ENCODE assay signal across 16 cellular contexts in the genomic region with DNA sequence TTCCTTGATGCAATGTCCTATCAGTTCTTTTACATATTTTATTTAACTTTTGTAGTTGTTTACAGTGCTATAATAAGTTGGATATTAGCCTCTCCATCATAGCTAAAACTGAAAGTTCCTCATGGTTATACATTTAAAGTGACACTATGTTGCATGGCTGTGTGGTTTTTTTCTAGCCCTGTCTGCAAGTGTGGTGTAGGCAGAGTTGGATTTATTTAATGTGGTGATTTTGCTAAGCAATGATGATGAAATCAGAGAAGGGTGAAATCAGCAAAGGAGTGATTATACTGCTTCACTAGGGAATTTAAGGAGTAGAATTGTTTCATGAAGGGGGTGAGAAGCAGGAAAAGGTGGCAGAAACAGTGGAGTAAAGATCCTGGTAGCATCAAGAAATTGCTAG. TPM values are rescaled to one million over a fixed set of nuclear protein-coding genes. Genes with fewer than 3 reads are reported as not detected.
DNase-seq lines count a peak whose midpoint lies in the region; ATAC-seq and TF ChIP-seq lines count a peak whose summit lies in the region.
"Had no signal": no experiment of that assay in that cellular context is flagged by ENCODE, and none has a peak within 500 bp of the region (broad histone marks: within the 10 kb centered on the region; RNA-seq: fewer than 3 reads in every experiment).

No MANE protein-coding gene starts in this region.

- no peak overlapping the region for H3K4me3 ChIP-seq in transverse colon
- H3K4me3 ChIP-seq: BLaER1 treated with 17β-estradiol and CSF1 and Interleukin-3, amounts not matched to agents 10 nM and 100 nM had no signal

- DNase-seq in activated naive CD4-positive, alpha-beta T cell treated with anti-CD3 and anti-CD28 coated beads, Interleukin-2, amount 10 ng/mL, durations not matched to agents 7 days and 5 days: no peak
- no peak for DNase-seq in activated naive CD8-positive, alpha-beta T cell treated with anti-CD3 and anti-CD28 coated beads for 36 hours
- DNase-seq in immature natural killer cell (no peak), Ammon's horn (ENCODE audit: low spot score) (no peak), transverse colon (no peak), kidney glomerular epithelial cell (lab: John Stamatoyannopoulos, UW) (no peak)
- DNase-seq in stimulated activated naive CD8-positive, alpha-beta T cell treated with anti-CD3 and anti-CD28 coated beads, Interleukin-15, amount 100 ng/mL, for 72 hours: no peak
- DNase-seq: DND-41, KG1, NCI-H1436 treated with DMSO at 0.1 percent for 48 hours, NCI-H2029 treated with DMSO at 0.1 percent for 48 hours, NCI-H2171 treated with DMSO at 0.1 percent for 48 hours, NCI-H748 treated with DMSO at 0.1 percent for 48 hours had no signal

- H3K36me3 ChIP-seq in transverse colon: peaks cover 0 to 8% (median 1%) of the 10 kb centered on the region in 4 donors

- no peaks in the 10 kb centered on the region for H3K9me3 Mint-ChIP-seq in activated naive CD4-positive, alpha-beta T cell treated with anti-CD3 and anti-CD28 coated beads, Interleukin-2, amount 50 U/mL, for 24 hours
- no peaks in the 10 kb centered on the region for H3K9me3 Mint-ChIP-seq in activated naive CD4-positive, alpha-beta T cell treated with anti-CD3 and anti-CD28 coated beads, Interleukin-2, amount 10 ng/mL, durations not matched to agents 7 days and 5 days
- no peaks in the 10 kb centered on the region for H3K9me3 Mint-ChIP-seq in activated naive CD8-positive, alpha-beta T cell treated with anti-CD3 and anti-CD28 coated beads for 36 hours
- no peaks in the 10 kb centered on the region for H3K9me3 Mint-ChIP-seq in immature natural killer cell
- no peaks in the 10 kb centered on the region for H3K9me3 Mint-ChIP-seq in stimulated activated naive CD8-positive, alpha-beta T cell treated with anti-CD3 and anti-CD28 coated beads, Interleukin-15, amount 100 ng/mL, for 72 hours

- ATAC-seq in stimulated activated naive CD8-positive, alpha-beta T cell treated with anti-CD3 and anti-CD28 coated beads, Interleukin-15, amount 100 ng/mL, for 72 hours: peak; percentile 80

- CTCF ChIA-PET in activated naive CD4-positive, alpha-beta T cell treated with anti-CD3 and anti-CD28 coated beads, Interleukin-2, amount 10 ng/mL, durations not matched to agents 7 days and 5 days (lab: Charles Lee): interaction anchor here (3.2 kb wide), 1 partner anchor 109 kb away, joined by 10 read pairs; no protein-coding TSS in a partner anchor

- H3K27ac Mint-ChIP-seq in activated naive CD4-positive, alpha-beta T cell treated with anti-CD3 and anti-CD28 coated beads, Interleukin-2, amount 50 U/mL, for 24 hours: peak overlapping the region; percentile 26
- no peak overlapping the region for H3K27ac Mint-ChIP-seq in activated naive CD4-positive, alpha-beta T cell treated with anti-CD3 and anti-CD28 coated beads, Interleukin-2, amount 10 ng/mL, durations not matched to agents 7 days and 5 days
- peak overlapping the region; percentile 27 for H3K27ac Mint-ChIP-seq in activated naive CD8-positive, alpha-beta T cell treated with anti-CD3 and anti-CD28 coated beads for 36 hours
- peak overlapping the region; percentile 58 to 83 (median 76) for H3K27ac Mint-ChIP-seq in immature natural killer cell
- H3K27ac Mint-ChIP-seq in stimulated activated naive CD8-positive, alpha-beta T cell treated with anti-CD3 and anti-CD28 coated beads, Interleukin-15, amount 100 ng/mL, for 72 hours: peak overlapping the region; percentile 2 to 94

- intact Hi-C loops in transverse colon (cut with DNase I; ENCODE audit: low total_unique reads): no loop called here

- in situ Hi-C loops in transverse colon (cut with MboI; ENCODE audit: low pct_ligation_motif_present in 1 of 4, low pct_unique_long_range_greater_than_20kb in 1 of 4, low sequenced_read_pairs in 3 of 4): no loop called here

- peaks cover 4% of the 10 kb centered on the region for H3K4me1 Mint-ChIP-seq in activated naive CD4-positive, alpha-beta T cell treated with anti-CD3 and anti-CD28 coated beads, Interleukin-2, amount 50 U/mL, for 24 hours
- H3K4me1 Mint-ChIP-seq in activated naive CD4-positive, alpha-beta T cell treated with anti-CD3 and anti-CD28 coated beads, Interleukin-2, amount 10 ng/mL, durations not matched to agents 7 days and 5 days: peaks cover 4% of the 10 kb centered on the region
- H3K4me1 Mint-ChIP-seq in activated naive CD8-positive, alpha-beta T cell treated with anti-CD3 and anti-CD28 coated beads for 36 hours: peaks cover 3% of the 10 kb centered on the region
- H3K4me1 Mint-ChIP-seq in immature natural killer cell: peaks cover 0 to 2% of the 10 kb centered on the region in 2 donors
- peaks cover 11% of the 10 kb centered on the region for H3K4me1 Mint-ChIP-seq in stimulated activated naive CD8-positive, alpha-beta T cell treated with anti-CD3 and anti-CD28 coated beads, Interleukin-15, amount 100 ng/mL, for 72 hours

- no peak overlapping the region for H3K27ac ChIP-seq in transverse colon
- H3K27ac ChIP-seq: BLaER1 treated with 17β-estradiol and CSF1 and Interleukin-3, amounts not matched to agents 10 nM and 100 nM; RWPE1 had no signal

- no peaks in the 10 kb centered on the region for H3K27me3 Mint-ChIP-seq in activated naive CD4-positive, alpha-beta T cell treated with anti-CD3 and anti-CD28 coated beads, Interleukin-2, amount 50 U/mL, for 24 hours
- H3K27me3 Mint-ChIP-seq in activated naive CD4-positive, alpha-beta T cell treated with anti-CD3 and anti-CD28 coated beads, Interleukin-2, amount 10 ng/mL, durations not matched to agents 7 days and 5 days: no peaks in the 10 kb centered on the region
- H3K27me3 Mint-ChIP-seq in activated naive CD8-positive, alpha-beta T cell treated with anti-CD3 and anti-CD28 coated beads for 36 hours: no peaks in the 10 kb centered on the region
- H3K27me3 Mint-ChIP-seq in immature natural killer cell (ENCODE audit: low read depth in 3 of 3): peaks cover 0 to 8% (median 2%) of the 10 kb centered on the region in 3 donors
- H3K27me3 Mint-ChIP-seq in stimulated activated naive CD8-positive, alpha-beta T cell treated with anti-CD3 and anti-CD28 coated beads, Interleukin-15, amount 100 ng/mL, for 72 hours: no peaks in the 10 kb centered on the region

- no peaks in the 10 kb centered on the region for H3K9me3 ChIP-seq in transverse colon
- H3K9me3 ChIP-seq: BLaER1 treated with 17β-estradiol and CSF1 and Interleukin-3, amounts not matched to agents 10 nM and 100 nM had no signal

- peaks cover 14% of the 10 kb centered on the region for H3K36me3 Mint-ChIP-seq in activated naive CD4-positive, alpha-beta T cell treated with anti-CD3 and anti-CD28 coated beads, Interleukin-2, amount 50 U/mL, for 24 hours
- H3K36me3 Mint-ChIP-seq in activated naive CD4-positive, alpha-beta T cell treated with anti-CD3 and anti-CD28 coated beads, Interleukin-2, amount 10 ng/mL, durations not matched to agents 7 days and 5 days: peaks cover 30% of the 10 kb centered on the region
- peaks cover 32% of the 10 kb centered on the region for H3K36me3 Mint-ChIP-seq in activated naive CD8-positive, alpha-beta T cell treated with anti-CD3 and anti-CD28 coated beads for 36 hours
- H3K36me3 Mint-ChIP-seq in immature natural killer cell: peaks cover 19 to 43% (median 23%) of the 10 kb centered on the region in 3 donors

- TF ChIP-seq POLR2A in transverse colon (IDR thresholded peaks at IDR 0.05): no peak

- no peaks in the 10 kb centered on the region for H3K27me3 ChIP-seq in transverse colon
- H3K27me3 ChIP-seq: BLaER1 treated with 17β-estradiol and CSF1 and Interleukin-3, amounts not matched to agents 10 nM and 100 nM had no signal

- no peak for TF ChIP-seq EP300 in transverse colon (IDR thresholded peaks at IDR 0.05; ENCODE audit: low read depth)

- no peak for TF ChIP-seq CTCF in transverse colon (IDR thresholded peaks at IDR 0.05)

- H3K4me1 ChIP-seq in transverse colon: no peaks in the 10 kb centered on the region
- H3K4me1 ChIP-seq: BLaER1 treated with 17β-estradiol and CSF1 and Interleukin-3, amounts not matched to agents 10 nM and 100 nM had no signal

- H3K4me3 Mint-ChIP-seq in activated naive CD4-positive, alpha-beta T cell treated with anti-CD3 and anti-CD28 coated beads, Interleukin-2, amount 50 U/mL, for 24 hours: no peak overlapping the region
- H3K4me3 Mint-ChIP-seq in activated naive CD4-positive, alpha-beta T cell treated with anti-CD3 and anti-CD28 coated beads, Interleukin-2, amount 10 ng/mL, durations not matched to agents 7 days and 5 days: no peak overlapping the region
- H3K4me3 Mint-ChIP-seq in activated naive CD8-positive, alpha-beta T cell treated with anti-CD3 and anti-CD28 coated beads for 36 hours: no peak overlapping the region
- no peak overlapping the region for H3K4me3 Mint-ChIP-seq in immature natural killer cell
- peak overlapping the region in 1 of 2 donors; percentile 24 for H3K4me3 Mint-ChIP-seq in stimulated activated naive CD8-positive, alpha-beta T cell treated with anti-CD3 and anti-CD28 coated beads, Interleukin-15, amount 100 ng/mL, for 72 hours

RNA-seq across cellular contexts. Expression of a gene that starts 18.3 kb away (rescaled TPM):
- total RNA-seq in activated naive CD8-positive, alpha-beta T cell treated with anti-CD3 and anti-CD28 coated beads for 36 hours: 10 to 100 TPM; 61.7 to 75.2 TPM
- polyA plus RNA-seq in immature natural killer cell: 1 to 10 TPM; 1.9 to 8.0 (median 4.3) TPM
- 10 to 100 TPM; 44.5 to 97.3 (median 74.2) TPM for total RNA-seq in transverse colon
